Comparison of ENCODE assay signal across 15 cellular contexts in the genomic region with DNA sequence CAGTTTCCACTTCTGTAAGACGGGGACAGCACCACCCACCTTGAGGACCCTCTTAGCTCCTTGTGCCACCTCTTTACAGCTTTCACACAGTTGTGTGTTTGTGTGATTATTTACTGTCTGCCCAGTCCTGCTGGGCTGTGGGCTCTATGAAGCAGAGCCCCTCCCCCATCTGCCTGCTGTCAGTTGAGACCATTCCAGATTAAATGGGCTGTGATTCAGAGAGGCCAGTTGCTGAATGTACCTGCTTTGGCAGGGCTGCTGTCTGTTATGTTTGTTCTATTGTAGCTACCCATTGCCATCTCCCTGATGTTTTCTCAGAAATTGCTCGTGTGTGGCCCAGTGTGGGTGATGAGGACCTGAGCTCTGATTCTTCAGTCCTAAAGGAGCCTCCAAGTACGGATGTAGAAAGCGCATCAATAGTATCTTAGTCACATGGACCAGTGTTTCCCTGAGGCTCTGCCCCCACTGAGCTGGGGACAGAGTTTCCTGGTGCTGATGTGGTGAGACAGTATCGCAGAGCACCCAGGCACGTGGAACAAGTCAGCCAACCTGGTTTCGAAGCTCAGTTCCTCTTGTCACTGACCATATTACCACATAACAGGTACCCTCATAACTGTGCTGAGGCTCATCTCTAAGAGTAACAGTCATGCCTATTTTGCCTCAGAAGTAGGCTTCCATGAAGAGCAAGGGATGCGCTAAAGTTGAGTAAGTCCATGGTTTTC. TPM values are rescaled to one million over a fixed set of nuclear protein-coding genes. Genes with fewer than 3 reads are reported as not detected.
DNase-seq lines count a peak whose midpoint lies in the region; ATAC-seq lines count a peak whose summit lies in the region.
"Had no signal": no experiment of that assay in that cellular context is flagged by ENCODE, and none has a peak within 500 bp of the region (broad histone marks: within the 10 kb centered on the region; RNA-seq: fewer than 3 reads in every experiment).

No MANE protein-coding gene starts in this region.

- H3K9ac ChIP-seq in skeletal muscle tissue (ENCODE audit: low read depth in 1 of 3, low read length in 3 of 3), result peak overlapping the region in 2 of 3 donors; percentile 17 to 52

- peak; percentile 63 for ATAC-seq in GM18498 (IDR thresholded peaks at IDR 0.05; ENCODE audit: unreplicated experiment)
- ATAC-seq in HG03354 (IDR thresholded peaks at IDR 0.05; ENCODE audit: poor library complexity, severe bottlenecking, unreplicated experiment), result peak; percentile 56
- ATAC-seq in HG03565 (IDR thresholded peaks at IDR 0.05; ENCODE audit: unreplicated experiment), result no peak
- ATAC-seq: heart right ventricle had no signal

- H3K4me3 ChIP-seq in skeletal muscle tissue (ENCODE audit: low read length in 3 of 3), result peak overlapping the region in 1 of 3 donors; percentile 52
- H3K4me3 ChIP-seq: SJSA1, smooth muscle cell had no signal

- peaks cover 0 to 12% (median 7%) of the 10 kb centered on the region in 3 donors for H3K36me3 ChIP-seq in skeletal muscle tissue (ENCODE audit: control insufficient read depth in 3 of 3, insufficient read depth in 3 of 3, low read length in 3 of 3)
- H3K36me3 ChIP-seq: SJSA1 had no signal

- H3K27ac ChIP-seq in skeletal muscle tissue (ENCODE audit: low read depth, low read length), result peak overlapping the region; percentile 14
- H3K27ac ChIP-seq: SJSA1 had no signal

- H3K27me3 ChIP-seq in skeletal muscle tissue (ENCODE audit: control insufficient read depth in 3 of 3, insufficient read depth in 3 of 3, low read length in 3 of 3), result no peaks in the 10 kb centered on the region
- H3K27me3 ChIP-seq: SJSA1 had no signal

- no peaks in the 10 kb centered on the region for H3K9me3 ChIP-seq in skeletal muscle tissue (ENCODE audit: control insufficient read depth in 3 of 3, low read length in 3 of 3)
- H3K9me3 ChIP-seq: heart right ventricle, SJSA1 had no signal

- H3K4me1 ChIP-seq in skeletal muscle tissue (ENCODE audit: control insufficient read depth in 3 of 3, insufficient read depth in 3 of 3, low read length in 3 of 3), result peaks cover 78 to 95% (median 89%) of the 10 kb centered on the region in 3 donors

- DNase-seq in cerebellum (ENCODE audit: low spot score), result peak; percentile 71
- no peak for DNase-seq in COLO829 (ENCODE audit: low spot score)
- no peak for DNase-seq in NCI-H2107 treated with DMSO at 0.1 percent for 48 hours (lab: John Stamatoyannopoulos, UW; ENCODE audit: unreplicated experiment)
- DNase-seq: activated CD4-positive, alpha-beta memory T cell treated with anti-CD3 and anti-CD28 coated beads for 36 hours; DND-41; heart right ventricle; islet precursor cell; NCI-H2171 treated with DMSO at 0.1 percent for 48 hours; stimulated activated naive CD4-positive, alpha-beta T cell had no signal

RNA-seq across cellular contexts. Expression of a gene that starts 3.7 kb away (rescaled TPM):
- total RNA-seq in cerebellum (8.5 TPM), skeletal muscle tissue (37.6 TPM)
- total RNA-seq: activated CD4-positive, alpha-beta memory T cell treated with anti-CD3 and anti-CD28 coated beads for 36 hours had no signal
